1 cellular context compared by ENCODE assay signal in genomic region chr4:123587983-123588494, GRCh38.
TF ChIP-seq lines count a peak whose summit lies in the region.

No MANE protein-coding gene starts in this region.

TF ChIP-seq in GM23338, 12 proteins besides CTCF, POLR2A, EP300 and RAD21 (continued from another document):
- TF ChIP-seq ZNF462 (CRISPR knock-in tag; IDR thresholded peaks at IDR 0.05): no peak
